ENCODE assay signal across 20 cellular contexts in genomic region chr21:44480200-44481065, GRCh38. TPM values are rescaled to one million over a fixed set of nuclear protein-coding genes. Genes with fewer than 3 reads are reported as not detected.
DNase-seq lines count a peak whose midpoint lies in the region; TF ChIP-seq lines count a peak whose summit lies in the region.
"Had no signal": no experiment of that assay in that cellular context is flagged by ENCODE, and none has a peak within 500 bp of the region (broad histone marks: within the 10 kb centered on the region; RNA-seq: fewer than 3 reads in every experiment).

No MANE protein-coding gene starts in this region.

- no peak for TF ChIP-seq RAD21 in liver (IDR thresholded peaks at IDR 0.05)

- no peak overlapping the region for H3K4me3 ChIP-seq in BLaER1 treated with 17β-estradiol and CSF1 and Interleukin-3, amounts not matched to agents 10 nM and 100 nM
- H3K4me3 ChIP-seq in HEK293 (ENCODE audit: low read depth, low read length) (no peak overlapping the region), liver (ENCODE audit: low read depth in 1 of 3, low read length in 3 of 3) (no peak overlapping the region), testis (no peak overlapping the region)
- H3K4me3 ChIP-seq: MG63 had no signal

- H3K27ac ChIP-seq in BLaER1 treated with 17β-estradiol and CSF1 and Interleukin-3, amounts not matched to agents 10 nM and 100 nM: peak overlapping the region in 8 of 11 experiments; percentile 28 to 81 (median 62); a peak in 14 of 22 replicates
- H3K27ac ChIP-seq in HEK293 (ENCODE audit: extremely low read depth, low read depth, low read length): no peak overlapping the region
- H3K27ac ChIP-seq in liver (ENCODE audit: low read depth in 1 of 2, low read length in 2 of 2): peak overlapping the region; percentile 28 to 44
- H3K27ac ChIP-seq in testis: no peak overlapping the region

- peak overlapping the region in 10 of 11 experiments; percentile 9 to 91 (median 79); a peak in 19 of 22 replicates for H3K4me2 ChIP-seq in BLaER1 treated with 17β-estradiol and CSF1 and Interleukin-3, amounts not matched to agents 10 nM and 100 nM

- intact Hi-C loops in posterior vena cava (cut with DNase I): no loop called here
- intact Hi-C loops in testis (cut with DNase I; ENCODE audit: low total_unique reads): no loop called here

- no peak for TF ChIP-seq POLR2A in testis (IDR thresholded peaks at IDR 0.05)

- no peaks in the 10 kb centered on the region for H3K27me3 ChIP-seq in BLaER1 treated with 17β-estradiol and CSF1 and Interleukin-3, amounts not matched to agents 10 nM and 100 nM
- H3K27me3 ChIP-seq in liver (ENCODE audit: control insufficient read depth in 4 of 4, insufficient read depth in 4 of 4, low read length in 3 of 4) (no peaks in the 10 kb centered on the region), testis (no peaks in the 10 kb centered on the region)
- H3K27me3 ChIP-seq: MG63 had no signal

- no peaks in the 10 kb centered on the region for H3K36me3 ChIP-seq in BLaER1 treated with 17β-estradiol and CSF1 and Interleukin-3, amounts not matched to agents 10 nM and 100 nM
- no peaks in the 10 kb centered on the region for H3K36me3 ChIP-seq in HEK293 (ENCODE audit: control insufficient read depth in 2 of 2, insufficient read depth in 1 of 2, low read length in 2 of 2)
- no peaks in the 10 kb centered on the region for H3K36me3 ChIP-seq in liver (ENCODE audit: control insufficient read depth in 4 of 4, insufficient read depth in 3 of 4, low read depth in 1 of 4, low read length in 3 of 4)
- no peaks in the 10 kb centered on the region for H3K36me3 ChIP-seq in testis (ENCODE audit: low read depth, missing control alignments)
- H3K36me3 ChIP-seq: BE2C, MG63 had no signal

- 80% methylated on average over 16 of the region's 16 CpGs for WGBS in liver
- 80 to 84% methylated on average over 13 to 16 of the region's 16 CpGs for WGBS in testis, 2 donors

- CTCF ChIA-PET in HEK293 (lab: Yijun Ruan, JAX): interaction anchor here (0.6 to 1.9 kb wide), 11 partner anchors 10 to 313 kb away, joined by 3 to 11 read pairs (median 5); no protein-coding TSS in a partner anchor

- H3K4me1 ChIP-seq in BLaER1 treated with 17β-estradiol and CSF1 and Interleukin-3, amounts not matched to agents 10 nM and 100 nM: peaks cover 25 to 82% (median 55%) of the 10 kb centered on the region in 10 experiments
- H3K4me1 ChIP-seq in HEK293 (ENCODE audit: control insufficient read depth, insufficient read depth, low read length) (no peaks in the 10 kb centered on the region), liver (ENCODE audit: control insufficient read depth in 4 of 4, insufficient read depth in 4 of 4, low read length in 3 of 4) (peaks cover 6 to 48% (median 29%) of the 10 kb centered on the region in 4 donors), testis (no peaks in the 10 kb centered on the region)
- H3K4me1 ChIP-seq: BE2C had no signal

- H3K9me3 ChIP-seq in BLaER1 treated with 17β-estradiol and CSF1 and Interleukin-3, amounts not matched to agents 10 nM and 100 nM (replicated peaks in 1 of 11): no peaks in the 10 kb centered on the region
- H3K9me3 ChIP-seq in HEK293 (ENCODE audit: control insufficient read depth, insufficient read depth, low read depth, low read length) (no peaks in the 10 kb centered on the region), liver (ENCODE audit: control insufficient read depth in 4 of 4, low read length in 3 of 4) (no peaks in the 10 kb centered on the region), testis (no peaks in the 10 kb centered on the region)
- H3K9me3 ChIP-seq: BE2C, MG63 had no signal

- peak overlapping the region in 10 of 11 experiments; percentile 10 to 65 (median 46); a peak in 12 of 22 replicates for H3K9ac ChIP-seq in BLaER1 treated with 17β-estradiol and CSF1 and Interleukin-3, amounts not matched to agents 10 nM and 100 nM
- H3K9ac ChIP-seq in liver (ENCODE audit: low read depth in 1 of 2, low read length in 2 of 2): no peak overlapping the region

- DNase-seq in posterior vena cava (ENCODE audit: low spot score) (peak; percentile 73), Kasumi-1 (lab: John Stamatoyannopoulos, UW) (no peak), NOMO-1 treated with DMSO at 0.1 percent for 48 hours (lab: John Stamatoyannopoulos, UW; ENCODE audit: unreplicated experiment) (no peak), testis (no peak)
- DNase-seq: DMS 273 treated with DMSO at 0.1 percent for 48 hours, DMS79 treated with DMSO at 0.1 percent for 48 hours, NCI-H1694 treated with DMSO at 0.1 percent for 48 hours, NCI-H2081 treated with DMSO at 0.1 percent for 48 hours, NCI-H446 treated with DMSO at 0.1 percent for 48 hours had no signal

- POLR2A ChIA-PET in HEK293 (lab: Yijun Ruan, JAX): no interaction called here

- TF ChIP-seq CTCF in HEK293 (tag by site-specific recombination; IDR thresholded peaks at IDR 0.05): no peak
- no peak for TF ChIP-seq CTCF in liver (IDR thresholded peaks at IDR 0.05; ENCODE audit: low read depth, low read length, missing input control)
- TF ChIP-seq CTCF in testis (IDR thresholded peaks at IDR 0.05): no peak

- no peaks in the 10 kb centered on the region for H4K20me1 ChIP-seq in BLaER1 treated with 17β-estradiol and CSF1 and Interleukin-3, amounts not matched to agents 10 nM and 100 nM

TF ChIP-seq in HEK293, 187 proteins besides CTCF, POLR2A, EP300 and RAD21:
- TF ChIP-seq ZNF645 (tag by site-specific recombination; IDR thresholded peaks at IDR 0.05) (no peak), KLF1 (tag by site-specific recombination; IDR thresholded peaks at IDR 0.05) (peak; percentile 93)

TF ChIP-seq in liver, 16 proteins besides CTCF, POLR2A, EP300 and RAD21:
- no peak for TF ChIP-seq SP1 (IDR thresholded peaks at IDR 0.05)

RNA-seq across cellular contexts. Expression of gene LRRC3, which starts 25.1 kb away (rescaled TPM):
- total RNA-seq in liver (10 to 100 TPM in 1 of 2 donors, 1 to 10 TPM in 1; 3.0 to 14.2 TPM), posterior vena cava (1 to 10 TPM; 1.5 to 1.8 TPM), testis (10 to 100 TPM in 1 of 2 donors, 1 to 10 TPM in 1; 8.3 to 11.8 TPM)
- polyA plus RNA-seq in liver (10 to 100 TPM in 1 of 2 donors, 1 to 10 TPM in 1; 3.9 to 11.1 TPM), testis (ENCODE audit: insufficient read depth, low read depth, low replicate concordance) (4.9 TPM)
- total RNA-seq: LHCN-M2 had no signal

RNA-seq across cellular contexts. Expression of gene KRTAP10-1, which starts 59.6 kb away (rescaled TPM):
- total RNA-seq in liver: not detected
- not detected for polyA plus RNA-seq in liver
- not detected for total RNA-seq in posterior vena cava
- total RNA-seq in testis: not detected
- not detected for polyA plus RNA-seq in testis (ENCODE audit: insufficient read depth, low read depth, low replicate concordance)
- total RNA-seq: Caco-2; CD4-positive, alpha-beta T cell; H4; LHCN-M2; Right ventricle myocardium superior; RPMI7951 had no signal

Comparison
In these comparisons a context has a peak if more than half of its experiments do, and no peak if none do; other contexts are left out.
1. H3K27ac ChIP-seq: peak in BLaER1 treated with 17β-estradiol and CSF1 and Interleukin-3, amounts not matched to agents 10 nM and 100 nM (8 of 11) and liver (2 of 2); none in HEK293 (single experiment) and testis (0 of 2).
2. H3K9ac ChIP-seq: peak in BLaER1 treated with 17β-estradiol and CSF1 and Interleukin-3, amounts not matched to agents 10 nM and 100 nM (10 of 11); none in liver (0 of 2).